ENCODE assay signal across 8 cellular contexts in the genomic region with DNA sequence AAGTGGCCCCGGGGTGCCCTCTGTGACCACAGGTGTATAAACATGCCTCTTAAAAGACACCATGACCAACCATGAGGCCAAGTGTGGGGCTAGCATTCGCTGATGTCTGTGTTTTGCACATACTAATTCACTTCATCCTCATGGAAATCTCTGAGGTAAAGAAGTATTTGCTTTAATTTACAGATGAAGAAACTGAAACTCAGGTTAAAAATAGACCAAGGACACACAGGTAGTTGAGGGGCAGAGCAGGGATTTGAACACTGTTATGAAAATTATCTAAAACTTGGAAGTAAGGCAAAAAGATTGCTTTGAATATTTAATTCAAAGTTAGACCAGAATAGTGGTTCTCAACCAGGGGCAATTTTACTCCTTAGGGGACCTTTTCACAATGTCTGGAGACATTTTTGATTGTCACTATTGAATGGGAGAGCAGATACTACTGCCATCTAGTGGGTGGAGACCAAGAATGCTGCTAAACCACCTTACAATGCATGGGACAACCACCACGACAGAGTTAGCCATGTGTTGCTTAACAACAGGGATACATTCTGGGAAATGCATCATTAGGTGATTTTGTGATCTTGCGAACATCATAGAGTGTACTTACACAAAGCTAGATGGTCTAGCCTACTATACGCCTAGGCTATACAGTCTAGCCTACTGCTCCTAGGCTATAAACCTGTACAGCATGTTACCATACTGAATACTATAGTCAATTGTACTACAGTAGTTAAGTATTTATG. TPM values are rescaled to one million over a fixed set of nuclear protein-coding genes. Genes with fewer than 3 reads are reported as not detected.
A peak's percentile ranks its signal among the peaks of the same experiment; 100 is the strongest.
DNase-seq lines count a peak whose midpoint lies in the region; ATAC-seq and TF ChIP-seq lines count a peak whose summit lies in the region.

No MANE protein-coding gene starts in this region.

- CTCF ChIA-PET in activated CD8-positive, alpha-beta T cell treated with anti-CD3 and anti-CD28 coated beads, Interleukin-2, amount 10 ng/mL, durations not matched to agents 7 days and 5 days (lab: Charles Lee), result interaction anchor here (1.0 to 3.2 kb wide), 9 partner anchors 11 to 550 kb away, joined by 3 to 10 read pairs (median 4); no protein-coding TSS in a partner anchor

- peaks cover 14% of the 10 kb centered on the region for H3K27me3 Mint-ChIP-seq in activated CD8-positive, alpha-beta T cell treated with anti-CD3 and anti-CD28 coated beads, Interleukin-2, amount 10 ng/mL, durations not matched to agents 7 days and 5 days (ENCODE audit: low read depth)

- 35 to 57% (median 51%) methylated on average over 5 of the region's 5 CpGs for WGBS in psoas muscle, 3 donors

- peak; percentile 75 for ATAC-seq in GM19043 (IDR thresholded peaks at IDR 0.05; ENCODE audit: low read depth, unreplicated experiment)
- ATAC-seq in HG03342 (IDR thresholded peaks at IDR 0.05; ENCODE audit: unreplicated experiment), result peak; percentile 72
- peak; percentile 59 for ATAC-seq in activated CD8-positive, alpha-beta T cell treated with anti-CD3 and anti-CD28 coated beads, Interleukin-2, amount 10 ng/mL, durations not matched to agents 7 days and 5 days
- peak; percentile 44 to 84 (median 80) for ATAC-seq in psoas muscle

- peaks cover 6% of the 10 kb centered on the region for H3K9me3 Mint-ChIP-seq in activated CD8-positive, alpha-beta T cell treated with anti-CD3 and anti-CD28 coated beads, Interleukin-2, amount 10 ng/mL, durations not matched to agents 7 days and 5 days (ENCODE audit: insufficient read depth)

- no peaks in the 10 kb centered on the region for H3K9me3 ChIP-seq in psoas muscle

- H3K27me3 ChIP-seq in psoas muscle (ENCODE audit: insufficient read depth in 3 of 3, low read length in 2 of 3), result peaks cover 0 to 1% (median 0%) of the 10 kb centered on the region in 3 donors

- DNase-seq in DMS 273 (lab: John Stamatoyannopoulos, UW; ENCODE audit: unreplicated experiment) (peak; percentile 72), NCI-H345 treated with DMSO at 0.1 percent for 48 hours (lab: John Stamatoyannopoulos, UW; ENCODE audit: unreplicated experiment) (peak; percentile 36), germinal center (ENCODE audit: low spot score) (peak; percentile 50), psoas muscle (no peak), ecto neural progenitor cell (ENCODE audit: low spot score) (no peak)
- DNase-seq in activated CD8-positive, alpha-beta T cell treated with anti-CD3 and anti-CD28 coated beads, Interleukin-2, amount 10 ng/mL, durations not matched to agents 7 days and 5 days, result peak; percentile 68

- no peaks in the 10 kb centered on the region for H3K36me3 ChIP-seq in psoas muscle (ENCODE audit: insufficient read depth in 1 of 2, low read depth in 1 of 2)

- POLR2A ChIA-PET in activated CD8-positive, alpha-beta T cell treated with anti-CD3 and anti-CD28 coated beads, Interleukin-2, amount 10 ng/mL, durations not matched to agents 7 days and 5 days (lab: Charles Lee), result interaction anchor here (1.0 kb wide), 1 partner anchor 48 kb away, joined by 3 read pairs; no protein-coding TSS in a partner anchor

- H3K4me3 ChIP-seq in psoas muscle, result no peak overlapping the region

- no peak overlapping the region for H3K27ac ChIP-seq in psoas muscle

- H3K27ac Mint-ChIP-seq in activated CD8-positive, alpha-beta T cell treated with anti-CD3 and anti-CD28 coated beads, Interleukin-2, amount 10 ng/mL, durations not matched to agents 7 days and 5 days, result no peak overlapping the region

- intact Hi-C loops in psoas muscle (cut with DNase I), result no loop called here

- H3K36me3 Mint-ChIP-seq in activated CD8-positive, alpha-beta T cell treated with anti-CD3 and anti-CD28 coated beads, Interleukin-2, amount 10 ng/mL, durations not matched to agents 7 days and 5 days (ENCODE audit: low read depth), result peaks cover 14% of the 10 kb centered on the region

- no peaks in the 10 kb centered on the region for H3K4me1 ChIP-seq in psoas muscle

- no peak overlapping the region for H3K4me3 Mint-ChIP-seq in activated CD8-positive, alpha-beta T cell treated with anti-CD3 and anti-CD28 coated beads, Interleukin-2, amount 10 ng/mL, durations not matched to agents 7 days and 5 days

- H3K4me1 Mint-ChIP-seq in activated CD8-positive, alpha-beta T cell treated with anti-CD3 and anti-CD28 coated beads, Interleukin-2, amount 10 ng/mL, durations not matched to agents 7 days and 5 days (ENCODE audit: low read depth), result peaks cover 53% of the 10 kb centered on the region

- peak; percentile 68 for TF ChIP-seq CTCF in psoas muscle (IDR thresholded peaks at IDR 0.05)

RNA-seq across cellular contexts. Expression of gene FXN, which starts 8.0 kb away (rescaled TPM):
- total RNA-seq in activated CD8-positive, alpha-beta T cell treated with anti-CD3 and anti-CD28 coated beads, Interleukin-2, amount 10 ng/mL, durations not matched to agents 7 days and 5 days, result 10 to 100 TPM; 21.7 to 23.2 TPM
- 10 to 100 TPM; 17.9 to 25.0 (median 18.7) TPM for total RNA-seq in psoas muscle
- polyA plus RNA-seq in psoas muscle, result 10 to 100 TPM; 10.4 to 21.7 (median 19.0) TPM

RNA-seq across cellular contexts. Expression of gene PRKACG, which starts 13.6 kb away (rescaled TPM):
- not detected for total RNA-seq in activated CD8-positive, alpha-beta T cell treated with anti-CD3 and anti-CD28 coated beads, Interleukin-2, amount 10 ng/mL, durations not matched to agents 7 days and 5 days
- total RNA-seq in psoas muscle, result not detected
- polyA plus RNA-seq in psoas muscle, result not detected

Comparison
In these comparisons a context has a peak if more than half of its experiments do, and no peak if none do; other contexts are left out.
1. DNase-seq: peak in DMS 273 (single experiment), NCI-H345 treated with DMSO at 0.1 percent for 48 hours (single experiment), activated CD8-positive, alpha-beta T cell treated with anti-CD3 and anti-CD28 coated beads, Interleukin-2, amount 10 ng/mL, durations not matched to agents 7 days and 5 days (single experiment) and germinal center (single experiment); none in psoas muscle (0 of 2) and ecto neural progenitor cell (single experiment).
2. Peak in every context shown above with its lines, with median percentiles within 50 percentile points of each other: ATAC-seq.